Comparison of ENCODE assay signal across 10 cellular contexts in genomic region chr14:67987596-67987995, GRCh38.
DNase-seq lines count a peak whose midpoint lies in the region; ATAC-seq and TF ChIP-seq lines count a peak whose summit lies in the region.
"Had no signal": no experiment of that assay in that cellular context is flagged by ENCODE, and none has a peak within 500 bp of the region (broad histone marks: within the 10 kb centered on the region; RNA-seq: fewer than 3 reads in every experiment).

No MANE protein-coding gene starts in this region.

- H2BK120ac ChIP-seq in H9 (ENCODE audit: low read depth, low read length, poor library complexity, severe bottlenecking) = no peak overlapping the region

- no peak overlapping the region for H3K18ac ChIP-seq in H9 (ENCODE audit: insufficient read length, low read depth, low read length)

- peak overlapping the region; percentile 33 for H3K27ac ChIP-seq in stomach smooth muscle (ENCODE audit: low read length)
- H3K27ac ChIP-seq in H9 (ENCODE audit: insufficient read length, low read depth, low read length) = no peak overlapping the region

- no peaks in the 10 kb centered on the region for H3K36me3 ChIP-seq in adipocyte (ENCODE audit: control insufficient read depth, insufficient read depth, low read length, severe bottlenecking)
- H3K36me3 ChIP-seq in stomach smooth muscle (ENCODE audit: control insufficient read depth in 2 of 2, insufficient read depth in 2 of 2, low read length in 2 of 2) = no peaks in the 10 kb centered on the region

- H3K9me3 ChIP-seq in adipocyte (ENCODE audit: control insufficient read depth, low read length) = no peaks in the 10 kb centered on the region
- H3K9me3 ChIP-seq in stomach smooth muscle (ENCODE audit: control insufficient read depth in 2 of 2, low read length in 2 of 2) = no peaks in the 10 kb centered on the region
- H3K9me3 ChIP-seq in H9 (ENCODE audit: control insufficient read depth, low read depth, low read length) = no peaks in the 10 kb centered on the region

- H3K9me3 Mint-ChIP-seq in H9 = no peaks in the 10 kb centered on the region
- H3K9me3 Mint-ChIP-seq: stimulated activated naive CD8-positive, alpha-beta T cell treated with anti-CD3 and anti-CD28 coated beads, Interleukin-15, Interleukin-2, amounts not matched to agents 100 ng/mL and 50 ng/mL, for 24 hours had no signal

- no peaks in the 10 kb centered on the region for H3K79me2 ChIP-seq in H9 (ENCODE audit: insufficient read depth, low read length)

- H2AFZ ChIP-seq in H9 (ENCODE audit: low read length) = no peak overlapping the region

- DNase-seq in HCEC 1CT (peak; percentile 78), adipocyte (ENCODE audit: low read depth) (peak; percentile 82), iris pigment epithelial cell (ENCODE audit: low read depth) (peak; percentile 98), ecto neural progenitor cell (ENCODE audit: low spot score) (no peak), NCI-H2107 treated with DMSO at 0.1 percent for 48 hours (lab: John Stamatoyannopoulos, UW; ENCODE audit: unreplicated experiment) (no peak), H9 (no peak)
- DNase-seq: activated CD8-positive, alpha-beta T cell treated with anti-CD3 and anti-CD28 coated beads, Interleukin-2, amount 10 ng/mL, durations not matched to agents 7 days and 5 days had no signal

- no peak overlapping the region for H3K23ac ChIP-seq in H9 (ENCODE audit: insufficient read length, low read depth, low read length)

- no peak overlapping the region for H2BK5ac ChIP-seq in H9 (ENCODE audit: insufficient read length, low read length)

- H3K27ac Mint-ChIP-seq in H9 = peak overlapping the region in 1 of 3 experiments; percentile 55; a peak in 1 of 7 replicates
- H3K27ac Mint-ChIP-seq: activated CD8-positive, alpha-beta T cell treated with anti-CD3 and anti-CD28 coated beads, Interleukin-2, amount 10 ng/mL, durations not matched to agents 7 days and 5 days; stimulated activated naive CD8-positive, alpha-beta T cell treated with anti-CD3 and anti-CD28 coated beads, Interleukin-15, Interleukin-2, amounts not matched to agents 100 ng/mL and 50 ng/mL, for 24 hours had no signal

- H3K9ac ChIP-seq in adipocyte (ENCODE audit: low read length) (peak overlapping the region; percentile 64), stomach smooth muscle (ENCODE audit: low read length in 2 of 2) (peak overlapping the region in 1 of 2 donors; percentile 13), H9 (ENCODE audit: extremely low read depth, insufficient read length, low read length) (no peak overlapping the region)

- TF ChIP-seq CTCF in H9 (conservative IDR thresholded peaks at IDR 0.05) = no peak

- H3K27me3 ChIP-seq in adipocyte (replicated peaks; ENCODE audit: control insufficient read depth, insufficient read depth, low read length) = no peaks in the 10 kb centered on the region
- H3K27me3 ChIP-seq in stomach smooth muscle (ENCODE audit: control insufficient read depth in 1 of 2, insufficient read depth in 2 of 2, low read length in 2 of 2) = no peaks in the 10 kb centered on the region
- H3K27me3 ChIP-seq in H9 (ENCODE audit: insufficient read depth, low read length) = no peaks in the 10 kb centered on the region

- no peak overlapping the region for H3K4me3 Mint-ChIP-seq in H9
- H3K4me3 Mint-ChIP-seq: activated CD8-positive, alpha-beta T cell treated with anti-CD3 and anti-CD28 coated beads, Interleukin-2, amount 10 ng/mL, durations not matched to agents 7 days and 5 days; stimulated activated naive CD8-positive, alpha-beta T cell treated with anti-CD3 and anti-CD28 coated beads, Interleukin-15, Interleukin-2, amounts not matched to agents 100 ng/mL and 50 ng/mL, for 24 hours had no signal

- peak overlapping the region; percentile 72 for H3K4me3 ChIP-seq in adipocyte (ENCODE audit: low read length)
- peak overlapping the region; percentile 3 to 13 for H3K4me3 ChIP-seq in stomach smooth muscle (ENCODE audit: low read length in 2 of 2)

- H3K36me3 Mint-ChIP-seq in H9 (ENCODE audit: insufficient read depth in 1 of 3, low read depth in 3 of 3) = no peaks in the 10 kb centered on the region; a peak in 2 of 7 replicates

- ATAC-seq in GM19395 (IDR thresholded peaks at IDR 0.05; ENCODE audit: unreplicated experiment) = no peak
- ATAC-seq: activated CD8-positive, alpha-beta T cell treated with anti-CD3 and anti-CD28 coated beads, Interleukin-2, amount 10 ng/mL, durations not matched to agents 7 days and 5 days had no signal

- H3K4me1 ChIP-seq in adipocyte (ENCODE audit: control insufficient read depth, insufficient read depth, low read length) = peaks cover 24% of the 10 kb centered on the region
- no peaks in the 10 kb centered on the region for H3K4me1 ChIP-seq in stomach smooth muscle (ENCODE audit: control insufficient read depth, insufficient read depth, low read length)
- H3K4me1 ChIP-seq in H9 (ENCODE audit: insufficient read depth, low read length) = no peaks in the 10 kb centered on the region

- no peak overlapping the region for H2BK15ac ChIP-seq in H9 (ENCODE audit: low read depth, low read length)

- no peak overlapping the region for H2BK12ac ChIP-seq in H9 (ENCODE audit: insufficient read length, low read depth, low read length)

- no CpG with 5 or more reads among the region's 5 CpGs for WGBS in H9 (ENCODE audit: extremely low coverage, insufficient read length, low lambda C conversion rate)

- no peak overlapping the region for H3K4me2 ChIP-seq in H9 (ENCODE audit: insufficient read depth, insufficient read length, low read length)

- H3K79me1 ChIP-seq in H9 (ENCODE audit: insufficient read depth, low read depth, low read length, poor library complexity, severe bottlenecking) = no peaks in the 10 kb centered on the region

- H4K20me1 ChIP-seq in H9 (ENCODE audit: control insufficient read depth, insufficient read depth, insufficient read length) = no peaks in the 10 kb centered on the region

- no peak overlapping the region for H3K14ac ChIP-seq in H9 (ENCODE audit: insufficient read depth, low read length)

- H3K56ac ChIP-seq in H9 (ENCODE audit: insufficient read length, low read depth, low read length) = no peak overlapping the region

- H3K4ac ChIP-seq in H9 (ENCODE audit: low read depth, low read length) = no peak overlapping the region

- no peaks in the 10 kb centered on the region for H3K27me3 Mint-ChIP-seq in H9 (ENCODE audit: low read depth)
- H3K27me3 Mint-ChIP-seq: stimulated activated naive CD8-positive, alpha-beta T cell treated with anti-CD3 and anti-CD28 coated beads, Interleukin-15, Interleukin-2, amounts not matched to agents 100 ng/mL and 50 ng/mL, for 24 hours had no signal

- H3T11ph ChIP-seq in H9 (ENCODE audit: low read length) = no peak overlapping the region

- H4K8ac ChIP-seq in H9 (replicated peaks; ENCODE audit: insufficient read length, low read depth, low read length) = no peak overlapping the region

- H3K4me1 Mint-ChIP-seq in H9 = peaks cover 0 to 8% of the 10 kb centered on the region in 2 experiments; a peak in 3 of 4 replicates

- no peak overlapping the region for H4K5ac ChIP-seq in H9 (ENCODE audit: insufficient read length, low read depth, low read length)

- H4K91ac ChIP-seq in H9 (ENCODE audit: insufficient read length, low read depth, low read length) = no peak overlapping the region

- no peak overlapping the region for H2AK5ac ChIP-seq in H9 (ENCODE audit: insufficient read length, low read length)

- H2BK20ac ChIP-seq in H9 (ENCODE audit: low read depth, low read length, poor library complexity, severe bottlenecking) = no peak overlapping the region

- no peaks in the 10 kb centered on the region for H3K23me2 ChIP-seq in H9 (ENCODE audit: insufficient read length, low read depth, low read length, poor library complexity, severe bottlenecking)

Comparison
In these comparisons a context has a peak if more than half of its experiments do, and no peak if none do; other contexts are left out.
1. DNase-seq: peak in HCEC 1CT (single experiment), adipocyte (single experiment) and iris pigment epithelial cell (single experiment); none in ecto neural progenitor cell (single experiment), NCI-H2107 treated with DMSO at 0.1 percent for 48 hours (single experiment) and H9 (single experiment).